Comparison of ENCODE assay signal across 12 cellular contexts in genomic region chr17:80793851-80794267, GRCh38.
DNase-seq lines count a peak whose midpoint lies in the region; ATAC-seq and TF ChIP-seq lines count a peak whose summit lies in the region.
"Had no signal": no experiment of that assay in that cellular context is flagged by ENCODE, and none has a peak within 500 bp of the region (broad histone marks: within the 10 kb centered on the region; RNA-seq: fewer than 3 reads in every experiment).

No MANE protein-coding gene starts in this region.

- H3K9me3 Mint-ChIP-seq in activated CD4-positive, alpha-beta memory T cell treated with anti-CD3 and anti-CD28 coated beads for 36 hours = peaks cover 9% of the 10 kb centered on the region
- peaks cover 5% of the 10 kb centered on the region for H3K9me3 Mint-ChIP-seq in activated CD4-positive, alpha-beta memory T cell treated with anti-CD3 and anti-CD28 coated beads, Interleukin-2, amount 10 ng/mL, durations not matched to agents 7 days and 5 days
- peaks cover 2 to 8% of the 10 kb centered on the region in 2 donors for H3K9me3 Mint-ChIP-seq in activated naive CD4-positive, alpha-beta T cell treated with anti-CD3 and anti-CD28 coated beads, Interleukin-2, amount 50 U/mL, for 72 hours

- H3K27me3 Mint-ChIP-seq in activated CD4-positive, alpha-beta memory T cell treated with anti-CD3 and anti-CD28 coated beads for 36 hours = no peaks in the 10 kb centered on the region
- H3K27me3 Mint-ChIP-seq in activated CD4-positive, alpha-beta memory T cell treated with anti-CD3 and anti-CD28 coated beads, Interleukin-2, amount 10 ng/mL, durations not matched to agents 7 days and 5 days = no peaks in the 10 kb centered on the region

- ATAC-seq in activated naive CD4-positive, alpha-beta T cell treated with anti-CD3 and anti-CD28 coated beads, Interleukin-2, amount 50 U/mL, for 72 hours = no peak

- H3K27ac Mint-ChIP-seq in activated CD4-positive, alpha-beta memory T cell treated with anti-CD3 and anti-CD28 coated beads for 36 hours = peak overlapping the region; percentile 72
- no peak overlapping the region for H3K27ac Mint-ChIP-seq in activated CD4-positive, alpha-beta memory T cell treated with anti-CD3 and anti-CD28 coated beads, Interleukin-2, amount 10 ng/mL, durations not matched to agents 7 days and 5 days
- H3K27ac Mint-ChIP-seq in activated naive CD4-positive, alpha-beta T cell treated with anti-CD3 and anti-CD28 coated beads, Interleukin-2, amount 50 U/mL, for 72 hours = peak overlapping the region; percentile 11 to 99

- TF ChIP-seq CTCF in fibroblast of villous mesenchyme (IDR thresholded peaks at IDR 0.05; ENCODE audit: insufficient read depth, low read depth, low read length) = no peak

- CTCF ChIA-PET in activated CD4-positive, alpha-beta memory T cell treated with anti-CD3 and anti-CD28 coated beads for 36 hours (lab: Charles Lee) = no interaction called here
- CTCF ChIA-PET in activated CD4-positive, alpha-beta memory T cell treated with anti-CD3 and anti-CD28 coated beads, Interleukin-2, amount 10 ng/mL, durations not matched to agents 7 days and 5 days (lab: Charles Lee) = interaction anchor here (0.6 to 1.1 kb wide), 2 partner anchors 38 to 195 kb away, joined by 3 read pairs; no protein-coding TSS in a partner anchor

- POLR2A ChIA-PET in activated CD4-positive, alpha-beta memory T cell treated with anti-CD3 and anti-CD28 coated beads for 36 hours (lab: Charles Lee) = no interaction called here
- POLR2A ChIA-PET in activated CD4-positive, alpha-beta memory T cell treated with anti-CD3 and anti-CD28 coated beads, Interleukin-2, amount 10 ng/mL, durations not matched to agents 7 days and 5 days (lab: Charles Lee) = interaction anchor here (0.6 to 5.1 kb wide), 3 partner anchors 12 to 99 kb away, joined by 3 to 68 read pairs (median 36); no protein-coding TSS in a partner anchor

- intact Hi-C loops in activated CD4-positive, alpha-beta memory T cell treated with anti-CD3 and anti-CD28 coated beads for 36 hours (cut with micrococcal nuclease) = loop anchor here (5.0 kb wide), 1 partner anchor 83 kb away; no protein-coding TSS in a partner anchor

- H3K4me1 Mint-ChIP-seq in activated CD4-positive, alpha-beta memory T cell treated with anti-CD3 and anti-CD28 coated beads for 36 hours (ENCODE audit: low read depth) = peaks cover 73% of the 10 kb centered on the region
- peaks cover 61% of the 10 kb centered on the region for H3K4me1 Mint-ChIP-seq in activated CD4-positive, alpha-beta memory T cell treated with anti-CD3 and anti-CD28 coated beads, Interleukin-2, amount 10 ng/mL, durations not matched to agents 7 days and 5 days

- H3K4me3 ChIP-seq in fibroblast of villous mesenchyme (ENCODE audit: low read depth, low read length) = no peak overlapping the region
- H3K4me3 ChIP-seq: ascending aorta had no signal

- no peak overlapping the region for H3K4me3 Mint-ChIP-seq in activated CD4-positive, alpha-beta memory T cell treated with anti-CD3 and anti-CD28 coated beads for 36 hours
- no peak overlapping the region for H3K4me3 Mint-ChIP-seq in activated CD4-positive, alpha-beta memory T cell treated with anti-CD3 and anti-CD28 coated beads, Interleukin-2, amount 10 ng/mL, durations not matched to agents 7 days and 5 days

- peaks cover 42% of the 10 kb centered on the region for H3K36me3 Mint-ChIP-seq in activated CD4-positive, alpha-beta memory T cell treated with anti-CD3 and anti-CD28 coated beads for 36 hours
- peaks cover 66% of the 10 kb centered on the region for H3K36me3 Mint-ChIP-seq in activated CD4-positive, alpha-beta memory T cell treated with anti-CD3 and anti-CD28 coated beads, Interleukin-2, amount 10 ng/mL, durations not matched to agents 7 days and 5 days (ENCODE audit: low read depth)
- H3K36me3 Mint-ChIP-seq in activated naive CD4-positive, alpha-beta T cell treated with anti-CD3 and anti-CD28 coated beads, Interleukin-2, amount 50 U/mL, for 72 hours = peaks cover 45 to 59% of the 10 kb centered on the region in 2 donors

- DNase-seq in activated CD4-positive, alpha-beta memory T cell treated with anti-CD3 and anti-CD28 coated beads for 36 hours = no peak
- no peak for DNase-seq in activated CD4-positive, alpha-beta memory T cell treated with anti-CD3 and anti-CD28 coated beads, Interleukin-2, amount 10 ng/mL, durations not matched to agents 7 days and 5 days
- DNase-seq in activated naive CD4-positive, alpha-beta T cell treated with anti-CD3 and anti-CD28 coated beads, Interleukin-2, amount 50 U/mL, for 72 hours (ENCODE audit: low spot score in 2 of 2) = no peak
- DNase-seq in fibroblast of villous mesenchyme (ENCODE audit: low read depth) = peak; percentile 84
- peak; percentile 53 for DNase-seq in superior temporal gyrus (ENCODE audit: extremely low spot score)
- DNase-seq in NCI-H146 (lab: John Stamatoyannopoulos, UW) = no peak
- DNase-seq in stimulated activated CD4-positive, alpha-beta T cell treated with anti-CD3 and anti-CD28 coated beads, Interleukin-2, amount 100 ng/mL, for 24 hours = no peak
- DNase-seq in CD1c-positive myeloid dendritic cell (ENCODE audit: extremely low spot score) = no peak
- DNase-seq: activated CD4-positive, CD25-positive, alpha-beta regulatory T cell treated with anti-CD3 and anti-CD28 coated beads, Interleukin-2, amount 50 U/mL, for 72 hours; glutamatergic neuron; NCI-H1436 had no signal

Comparison
In these comparisons a context has a peak if more than half of its experiments do, and no peak if none do; other contexts are left out.
1. DNase-seq: peak in fibroblast of villous mesenchyme (single experiment) and superior temporal gyrus (single experiment); none in activated CD4-positive, alpha-beta memory T cell treated with anti-CD3 and anti-CD28 coated beads for 36 hours (single experiment), activated CD4-positive, alpha-beta memory T cell treated with anti-CD3 and anti-CD28 coated beads, Interleukin-2, amount 10 ng/mL, durations not matched to agents 7 days and 5 days (single experiment), activated naive CD4-positive, alpha-beta T cell treated with anti-CD3 and anti-CD28 coated beads, Interleukin-2, amount 50 U/mL, for 72 hours (0 of 2), NCI-H146 (single experiment), stimulated activated CD4-positive, alpha-beta T cell treated with anti-CD3 and anti-CD28 coated beads, Interleukin-2, amount 100 ng/mL, for 24 hours (0 of 2) and CD1c-positive myeloid dendritic cell (single experiment).